ENCODE assay signal across 16 cellular contexts in genomic region chr13:106426909-106427308, GRCh38.
"Had no signal": no experiment of that assay in that cellular context is flagged by ENCODE, and none has a peak within 500 bp of the region (broad histone marks: within the 10 kb centered on the region; RNA-seq: fewer than 3 reads in every experiment).

No MANE protein-coding gene starts in this region.

- H3K79me2 ChIP-seq: hepatocyte had no signal

- H3K4me3 ChIP-seq: coronary artery, hepatocyte, sigmoid colon, skin epidermis, upper lobe of right lung, vagina had no signal

- H3K4me1 ChIP-seq: foreskin keratinocyte, sigmoid colon, upper lobe of right lung, vagina had no signal

- H3K9me3 ChIP-seq: sigmoid colon, upper lobe of right lung, vagina had no signal

- H2AFZ ChIP-seq: hepatocyte had no signal

- H3K27ac ChIP-seq: coronary artery, foreskin keratinocyte, hepatocyte, sigmoid colon, skin epidermis, upper lobe of right lung, vagina had no signal

- DNase-seq: effector CD4-positive, alpha-beta T cell; endodermal cell; erythroblast; foreskin keratinocyte; head of caudate nucleus; mammary epithelial cell; natural killer cell; posterior cingulate gyrus; sigmoid colon; stimulated activated CD4-positive, alpha-beta T cell treated with anti-CD3 and anti-CD28 coated beads, Interleukin-12 subunit alpha, Interleukin-12 subunit beta, amount 100 ng/mL, for 4 hours; stimulated activated naive CD4-positive, alpha-beta T cell treated with Interleukin-2 at 50 U/mL for 16 hours; upper lobe of right lung had no signal

- H3K36me3 ChIP-seq: sigmoid colon, upper lobe of right lung, vagina had no signal

- ATAC-seq: foreskin keratinocyte, natural killer cell, upper lobe of right lung had no signal

- H3K4me2 ChIP-seq: hepatocyte had no signal

- H3K27me3 ChIP-seq: foreskin keratinocyte, hepatocyte, sigmoid colon, upper lobe of right lung, vagina had no signal
